16 cellular contexts compared by ENCODE assay signal in genomic region chr10:15720635-15721310, GRCh38. TPM values are rescaled to one million over a fixed set of nuclear protein-coding genes. Genes with fewer than 3 reads are reported as not detected.
"Had no signal": no experiment of that assay in that cellular context is flagged by ENCODE, and none has a peak within 500 bp of the region (broad histone marks: within the 10 kb centered on the region; RNA-seq: fewer than 3 reads in every experiment).

No MANE protein-coding gene starts in this region.

- H3K27ac Mint-ChIP-seq: activated CD4-positive, alpha-beta memory T cell treated with anti-CD3 and anti-CD28 coated beads, Interleukin-2, amount 10 ng/mL, durations not matched to agents 7 days and 5 days; activated CD8-positive, alpha-beta memory T cell treated with anti-CD3 and anti-CD28 coated beads, Interleukin-2, amount 10 ng/mL, durations not matched to agents 7 days and 5 days; activated naive CD4-positive, alpha-beta T cell treated with anti-CD3 and anti-CD28 coated beads for 36 hours; stimulated activated naive B cell treated with anti-CD40 and anti-IgM and Interleukin-4, amounts not matched to agents 10 μg/mL and 1 μg/mL and 100 μg/mL, for 72 hours; T-cell had no signal

- H3K4me3 Mint-ChIP-seq: activated CD4-positive, alpha-beta memory T cell treated with anti-CD3 and anti-CD28 coated beads, Interleukin-2, amount 10 ng/mL, durations not matched to agents 7 days and 5 days; activated CD8-positive, alpha-beta memory T cell treated with anti-CD3 and anti-CD28 coated beads, Interleukin-2, amount 10 ng/mL, durations not matched to agents 7 days and 5 days; activated naive CD4-positive, alpha-beta T cell treated with anti-CD3 and anti-CD28 coated beads for 36 hours; stimulated activated naive B cell treated with anti-CD40 and anti-IgM and Interleukin-4, amounts not matched to agents 10 μg/mL and 1 μg/mL and 100 μg/mL, for 72 hours; T-cell had no signal

- H3K4me1 Mint-ChIP-seq: activated CD8-positive, alpha-beta memory T cell treated with anti-CD3 and anti-CD28 coated beads, Interleukin-2, amount 10 ng/mL, durations not matched to agents 7 days and 5 days had no signal

- H3K9me3 ChIP-seq: breast epithelium, left lung, spleen had no signal

- ATAC-seq: activated CD8-positive, alpha-beta memory T cell treated with anti-CD3 and anti-CD28 coated beads, Interleukin-2, amount 10 ng/mL, durations not matched to agents 7 days and 5 days; T-cell had no signal

- H3K36me3 Mint-ChIP-seq: activated CD8-positive, alpha-beta memory T cell treated with anti-CD3 and anti-CD28 coated beads, Interleukin-2, amount 10 ng/mL, durations not matched to agents 7 days and 5 days; stimulated activated naive B cell treated with anti-CD40 and anti-IgM and Interleukin-4, amounts not matched to agents 10 μg/mL and 1 μg/mL and 100 μg/mL, for 72 hours; T-cell had no signal

- DNase-seq: activated CD4-positive, alpha-beta memory T cell treated with anti-CD3 and anti-CD28 coated beads, Interleukin-2, amount 10 ng/mL, durations not matched to agents 7 days and 5 days; activated CD4-positive, CD25-positive, alpha-beta regulatory T cell; activated CD8-positive, alpha-beta memory T cell treated with anti-CD3 and anti-CD28 coated beads, Interleukin-2, amount 10 ng/mL, durations not matched to agents 7 days and 5 days; activated T-cell treated with anti-CD3 and anti-CD28 coated beads, Interleukin-2, amount 50 U/mL, for 1 hour; cortex of kidney; head of caudate nucleus; kidney; left lung; mammary epithelial cell; spleen; stimulated activated CD4-positive, alpha-beta T cell treated with anti-CD3 and anti-CD28 coated beads, Interleukin-4, amount 100 ng/mL, for 4 hours; stimulated activated naive B cell treated with anti-CD40 and anti-IgM and Interleukin-4, amounts not matched to agents 10 μg/mL and 1 μg/mL and 100 μg/mL, for 72 hours; T-cell had no signal

- H3K9me3 Mint-ChIP-seq: activated CD4-positive, alpha-beta memory T cell treated with anti-CD3 and anti-CD28 coated beads, Interleukin-2, amount 10 ng/mL, durations not matched to agents 7 days and 5 days; activated naive CD4-positive, alpha-beta T cell treated with anti-CD3 and anti-CD28 coated beads for 36 hours; stimulated activated naive B cell treated with anti-CD40 and anti-IgM and Interleukin-4, amounts not matched to agents 10 μg/mL and 1 μg/mL and 100 μg/mL, for 72 hours; T-cell had no signal

- H3K36me3 ChIP-seq: breast epithelium, left lung, spleen had no signal

- H3K4me1 ChIP-seq: breast epithelium had no signal

RNA-seq across cellular contexts. Expression of gene ITGA8, which starts 1.1 kb away (rescaled TPM):
- total RNA-seq: activated CD4-positive, alpha-beta memory T cell treated with anti-CD3 and anti-CD28 coated beads, Interleukin-2, amount 10 ng/mL, durations not matched to agents 7 days and 5 days; activated CD8-positive, alpha-beta memory T cell treated with anti-CD3 and anti-CD28 coated beads, Interleukin-2, amount 10 ng/mL, durations not matched to agents 7 days and 5 days; activated naive CD4-positive, alpha-beta T cell treated with anti-CD3 and anti-CD28 coated beads for 36 hours; myocyte had no signal
